4 cellular contexts compared by ENCODE assay signal in genomic region chr20:31921480-31921879, GRCh38. TPM values are rescaled to one million over a fixed set of nuclear protein-coding genes. Genes with fewer than 3 reads are reported as not detected.
"Had no signal": no experiment of that assay in that cellular context is flagged by ENCODE, and none has a peak within 500 bp of the region (broad histone marks: within the 10 kb centered on the region; RNA-seq: fewer than 3 reads in every experiment).

No MANE protein-coding gene starts in this region.

RNA-seq across cellular contexts. Expression of gene XKR7, which starts 46.5 kb away (rescaled TPM):
- total RNA-seq: LHCN-M2, MCF 10A, NCI-H460 had no signal

RNA-seq across cellular contexts. Expression of gene TTLL9, which starts 51.0 kb away (rescaled TPM):
- total RNA-seq: LHCN-M2, M059J, NCI-H460 had no signal

RNA-seq across cellular contexts. Expression of gene DUSP15, which starts 51.2 kb away (rescaled TPM):
- total RNA-seq: MCF 10A, NCI-H460 had no signal
